ENCODE assay signal across 15 cellular contexts in genomic region chr9:99513441-99514112, GRCh38.
DNase-seq lines count a peak whose midpoint lies in the region; ATAC-seq, FAIRE-seq and TF ChIP-seq lines count a peak whose summit lies in the region.
"Had no signal": no experiment of that assay in that cellular context is flagged by ENCODE, and none has a peak within 500 bp of the region (broad histone marks: within the 10 kb centered on the region; RNA-seq: fewer than 3 reads in every experiment).

No MANE protein-coding gene starts in this region.

- no peak overlapping the region for H3K4me3 ChIP-seq in OCI-LY7 (ENCODE audit: low read depth, low read length, poor library complexity, severe bottlenecking)
- H3K4me3 ChIP-seq in kidney (ENCODE audit: low read length in 2 of 2), result no peak overlapping the region
- H3K4me3 ChIP-seq in mesenchymal stem cell (ENCODE audit: insufficient read depth in 1 of 2, low read depth in 1 of 2, low read length in 2 of 2), result no peak overlapping the region
- H3K4me3 ChIP-seq: K562, sigmoid colon had no signal

- no peak overlapping the region for H3K4ac ChIP-seq in mesenchymal stem cell (ENCODE audit: low read depth in 1 of 2, low read length in 2 of 2)

- no peak overlapping the region for H2BK120ac ChIP-seq in mesenchymal stem cell (ENCODE audit: low read depth, low read length)

- CTCF ChIA-PET in OCI-LY7 (lab: Charles Lee; ENCODE audit: unreplicated experiment), result no interaction called here

- H4K20me1 ChIP-seq in OCI-LY7 (ENCODE audit: insufficient read depth, low read length), result no peaks in the 10 kb centered on the region

- H3K4me1 Mint-ChIP-seq in immature natural killer cell, result peaks cover 0 to 6% of the 10 kb centered on the region in 2 donors

- no peak overlapping the region for H2AK5ac ChIP-seq in mesenchymal stem cell (ENCODE audit: low read length, severe bottlenecking)

- H3K4me1 ChIP-seq in OCI-LY7 (ENCODE audit: insufficient read depth, low read length, poor library complexity, severe bottlenecking) (peaks cover 35% of the 10 kb centered on the region), kidney (ENCODE audit: control insufficient read depth in 1 of 2, insufficient read depth in 1 of 2, low read depth in 1 of 2, low read length in 2 of 2) (no peaks in the 10 kb centered on the region), mesenchymal stem cell (ENCODE audit: control insufficient read depth, insufficient read depth, low read depth, low read length) (no peaks in the 10 kb centered on the region)

- H3K27ac Mint-ChIP-seq in immature natural killer cell, result no peak overlapping the region
- H3K27ac Mint-ChIP-seq: activated T-cell treated with anti-CD3 and anti-CD28 coated beads, Interleukin-2, amount 50 U/mL, for 24 hours had no signal

- no peak overlapping the region for H4K8ac ChIP-seq in mesenchymal stem cell (ENCODE audit: low read length)

- H3K36me3 Mint-ChIP-seq in immature natural killer cell, result no peaks in the 10 kb centered on the region

- H3K79me2 ChIP-seq in OCI-LY7 (ENCODE audit: insufficient read depth, low read depth, low read length), result no peaks in the 10 kb centered on the region

- intact Hi-C loops in OCI-LY7 (cut with micrococcal nuclease; ENCODE audit: unreplicated experiment) (loop anchor here (10.0 kb wide), 1 partner anchor 329 kb away; no protein-coding TSS in a partner anchor), kidney (cut with DNase I) (no loop called here)

- H2AFZ ChIP-seq in OCI-LY7 (ENCODE audit: low read length) (no peak overlapping the region), mesenchymal stem cell (ENCODE audit: low read depth, low read length) (no peak overlapping the region)

- no peak overlapping the region for H3K14ac ChIP-seq in mesenchymal stem cell (ENCODE audit: low read length in 2 of 2)

- DNase-seq in GM13977 (ENCODE audit: low spot score) (peak; percentile 38), OCI-LY7 (ENCODE audit: low spot score) (peak; percentile 22), immature natural killer cell (no peak), kidney (no peak), mesenchymal stem cell (no peak), NCI-H187 treated with DMSO at 0.1 percent for 48 hours (lab: John Stamatoyannopoulos, UW) (no peak)
- DNase-seq: activated T-cell treated with anti-CD3 and anti-CD28 coated beads, Interleukin-2, amount 50 U/mL, for 24 hours; mammary epithelial cell; NCI-H774; sigmoid colon; T-helper 2 cell had no signal

- no peaks in the 10 kb centered on the region for H3K27me3 ChIP-seq in mesenchymal stem cell (ENCODE audit: control insufficient read depth in 1 of 2, insufficient read depth in 1 of 2, low read length in 2 of 2)
- H3K27me3 ChIP-seq: sigmoid colon had no signal

- H3K23ac ChIP-seq in mesenchymal stem cell (ENCODE audit: low read length in 2 of 2), result no peak overlapping the region

- no peak for TF ChIP-seq CTCF in GM13977 (IDR thresholded peaks at IDR 0.05; ENCODE audit: extremely low read depth, insufficient read depth, missing control alignments)
- TF ChIP-seq CTCF in OCI-LY7 (conservative IDR thresholded peaks at IDR 0.05; ENCODE audit: low read length), result no peak
- TF ChIP-seq CTCF in kidney (IDR thresholded peaks at IDR 0.05; ENCODE audit: borderline replicate concordance, extremely low read depth, insufficient read depth), result no peak

- H3K79me1 ChIP-seq in mesenchymal stem cell (replicated peaks; ENCODE audit: low read length, poor library complexity, severe bottlenecking), result no peaks in the 10 kb centered on the region

- H3K4me2 ChIP-seq in OCI-LY7 (ENCODE audit: low read length) (peak overlapping the region; percentile 31; the same call in 1 of the 2 replicates), mesenchymal stem cell (ENCODE audit: low read length, poor library complexity, severe bottlenecking) (no peak overlapping the region)

- in situ Hi-C loops in GM13977 (cut with MboI; ENCODE audit: low pct_unique_long_range_greater_than_20kb, low sequenced_read_pairs, unreplicated experiment), result no loop called here

- no peak overlapping the region for H2BK15ac ChIP-seq in mesenchymal stem cell (ENCODE audit: low read depth, poor library complexity, severe bottlenecking)

- WGBS in mesenchymal stem cell, result 98% methylated on average over 2 of the region's 2 CpGs

- H3K9ac ChIP-seq in kidney (ENCODE audit: low read length in 2 of 2) (no peak overlapping the region), mesenchymal stem cell (ENCODE audit: low read length) (no peak overlapping the region)

- H3K4me3 Mint-ChIP-seq in immature natural killer cell, result no peak overlapping the region
- H3K4me3 Mint-ChIP-seq: activated T-cell treated with anti-CD3 and anti-CD28 coated beads, Interleukin-2, amount 50 U/mL, for 24 hours had no signal

- BruUV-seq in OCI-LY7 (replicated peaks; lab: Mats Ljungman, UMichigan), result no TSS peak

- no peak overlapping the region for H4K91ac ChIP-seq in mesenchymal stem cell (ENCODE audit: low read length)

- POLR2A ChIA-PET in OCI-LY7 (lab: Charles Lee), result interaction anchor here (0.6 kb wide), 1 partner anchor 188 kb away, joined by 7 read pairs; no protein-coding TSS in a partner anchor

- peak; percentile 55 for ATAC-seq in GM19468 (IDR thresholded peaks at IDR 0.05; ENCODE audit: extremely low read depth, unreplicated experiment)
- ATAC-seq in HG03039 (IDR thresholded peaks at IDR 0.05; ENCODE audit: unreplicated experiment), result peak; percentile 57
- ATAC-seq: K562 had no signal

- no peaks in the 10 kb centered on the region for H3K9me2 ChIP-seq in OCI-LY7 (ENCODE audit: insufficient read depth, low read length)

- H2BK5ac ChIP-seq in mesenchymal stem cell (ENCODE audit: low read depth, low read length, poor library complexity, severe bottlenecking), result no peak overlapping the region

- no peaks in the 10 kb centered on the region for H3K9me3 Mint-ChIP-seq in immature natural killer cell
- H3K9me3 Mint-ChIP-seq: activated T-cell treated with anti-CD3 and anti-CD28 coated beads, Interleukin-2, amount 50 U/mL, for 24 hours had no signal

- no peak overlapping the region for H3K18ac ChIP-seq in mesenchymal stem cell (ENCODE audit: low read depth in 1 of 2, low read length in 2 of 2)

- peaks cover 0 to 2% (median 0%) of the 10 kb centered on the region in 3 donors for H3K27me3 Mint-ChIP-seq in immature natural killer cell (ENCODE audit: low read depth in 3 of 3)

- no peak overlapping the region for H2BK12ac ChIP-seq in mesenchymal stem cell (ENCODE audit: low read length in 2 of 2)

- H3K9me3 ChIP-seq in OCI-LY7 (ENCODE audit: low read length) (no peaks in the 10 kb centered on the region), kidney (ENCODE audit: control insufficient read depth in 1 of 2, low read length in 2 of 2) (no peaks in the 10 kb centered on the region), mesenchymal stem cell (ENCODE audit: control insufficient read depth, low read length) (no peaks in the 10 kb centered on the region)
- H3K9me3 ChIP-seq: sigmoid colon had no signal

- no peaks in the 10 kb centered on the region for H3K36me3 ChIP-seq in OCI-LY7 (ENCODE audit: insufficient read depth, low read length)
- no peaks in the 10 kb centered on the region for H3K36me3 ChIP-seq in kidney (ENCODE audit: control insufficient read depth in 1 of 2, insufficient read depth in 2 of 2, low read length in 2 of 2)
- H3K36me3 ChIP-seq in mesenchymal stem cell (ENCODE audit: control insufficient read depth in 1 of 2, insufficient read depth in 2 of 2, low read depth in 1 of 2, low read length in 2 of 2), result no peaks in the 10 kb centered on the region
- H3K36me3 ChIP-seq: sigmoid colon had no signal

- no peak for FAIRE-seq in kidney (lab: Jason Lieb, UNC)
- FAIRE-seq: K562 had no signal

- H3K27ac ChIP-seq in OCI-LY7 (ENCODE audit: low read depth, low read length, poor library complexity, severe bottlenecking) (no peak overlapping the region), kidney (ENCODE audit: low read depth in 2 of 2, low read length in 2 of 2) (no peak overlapping the region), mesenchymal stem cell (ENCODE audit: low read length, poor library complexity, severe bottlenecking) (no peak overlapping the region)
- H3K27ac ChIP-seq: C4-2B, sigmoid colon had no signal

Comparison
In these comparisons a context has a peak if more than half of its experiments do, and no peak if none do; other contexts are left out.
1. DNase-seq: peak in GM13977 (single experiment) and OCI-LY7 (single experiment); none in immature natural killer cell (0 of 3), kidney (single experiment), mesenchymal stem cell (single experiment) and NCI-H187 treated with DMSO at 0.1 percent for 48 hours (single experiment).